1 cellular context compared by ENCODE assay signal in genomic region chr2:214808961-214809750, GRCh38.
TF ChIP-seq lines count a peak whose summit lies in the region.

TSS of gene BARD1 (minus strand) at chr2:214809683. CDS start at chr2:214809569, 114 bp downstream.

TF ChIP-seq in HepG2, 621 proteins besides CTCF, POLR2A, EP300 and RAD21 (continued from another document and continues in another):
- no peak for TF ChIP-seq ZBTB44 (CRISPR knock-in tag; IDR thresholded peaks at IDR 0.05)
- TF ChIP-seq TEAD3 (CRISPR knock-in tag; optimal IDR thresholded peaks at IDR 0.05; ENCODE audit: borderline replicate concordance) = no peak
- no peak for TF ChIP-seq MAZ (IDR thresholded peaks at IDR 0.05; ENCODE audit: borderline replicate concordance, low read depth, low read length)
- peak; percentile 21; the same call in 1 of the 2 replicates for TF ChIP-seq MAZ (CRISPR knock-in tag; IDR thresholded peaks at IDR 0.05; ENCODE audit: low read depth)
- TF ChIP-seq TCF7 (IDR thresholded peaks at IDR 0.05; ENCODE audit: low read depth) = no peak
- TF ChIP-seq ZBTB8A (CRISPR knock-in tag; IDR thresholded peaks at IDR 0.05; ENCODE audit: borderline replicate concordance, low read depth) = no peak
- TF ChIP-seq ZNF441 (CRISPR knock-in tag; IDR thresholded peaks at IDR 0.05; ENCODE audit: borderline replicate concordance) = peak; percentile 76; the same call in 1 of the 2 replicates
- peak; percentile 80 for TF ChIP-seq PRDM15 (CRISPR knock-in tag; IDR thresholded peaks at IDR 0.05)
- peak; percentile 39; the same call in 1 of the 2 replicates for TF ChIP-seq DR1 (CRISPR knock-in tag; IDR thresholded peaks at IDR 0.05)
- TF ChIP-seq E2F1 (CRISPR knock-in tag; IDR thresholded peaks at IDR 0.05) = peak; percentile 74
- TF ChIP-seq AKNA (CRISPR knock-in tag; IDR thresholded peaks at IDR 0.05; ENCODE audit: borderline replicate concordance) = peak; percentile 77
- TF ChIP-seq TBP (CRISPR knock-in tag; IDR thresholded peaks at IDR 0.05) = no peak
- no peak for TF ChIP-seq ZC3H4 (CRISPR knock-in tag; IDR thresholded peaks at IDR 0.05; ENCODE audit: borderline replicate concordance)
- TF ChIP-seq CENPT (CRISPR knock-in tag; IDR thresholded peaks at IDR 0.05; ENCODE audit: low read depth) = peak; percentile 85; the same call in 1 of the 2 replicates
- TF ChIP-seq ZNF282 (IDR thresholded peaks at IDR 0.05; ENCODE audit: partially characterized antibody) = no peak
- no peak for TF ChIP-seq ZMYM2 (CRISPR knock-in tag; IDR thresholded peaks at IDR 0.05)
- no peak for TF ChIP-seq EEA1 (CRISPR knock-in tag; IDR thresholded peaks at IDR 0.05; ENCODE audit: borderline replicate concordance)
- peak; percentile 56; the same call in 1 of the 2 replicates for TF ChIP-seq ZBTB43 (CRISPR knock-in tag; conservative IDR thresholded peaks at IDR 0.05)
- no peak for TF ChIP-seq JUN (CRISPR knock-in tag; IDR thresholded peaks at IDR 0.05)
- TF ChIP-seq ZBTB14 (CRISPR knock-in tag; IDR thresholded peaks at IDR 0.05) = peak; percentile 40
- 0 out of 2 replicates have a peak, but pooled peaks have one; percentile 15 for TF ChIP-seq POGK (CRISPR knock-in tag; conservative IDR thresholded peaks at IDR 0.05)
- no peak for TF ChIP-seq NR2F1 (CRISPR knock-in tag; IDR thresholded peaks at IDR 0.05)
- TF ChIP-seq GMEB1 (CRISPR knock-in tag; IDR thresholded peaks at IDR 0.05; ENCODE audit: borderline replicate concordance) = peak; percentile 75; the same call in 1 of the 2 replicates
- TF ChIP-seq ZNF761 (CRISPR knock-in tag; conservative IDR thresholded peaks at IDR 0.05) = no peak; the same call in 1 of the 2 replicates
- TF ChIP-seq ZNF639 (CRISPR knock-in tag; conservative IDR thresholded peaks at IDR 0.05) = no peak
- peak; percentile 27; the same call in 1 of the 2 replicates for TF ChIP-seq ZSCAN29 (CRISPR knock-in tag; conservative IDR thresholded peaks at IDR 0.05)
- TF ChIP-seq EED (CRISPR knock-in tag; IDR thresholded peaks at IDR 0.05) = peak; percentile 71
- TF ChIP-seq ZNF33A (CRISPR knock-in tag; IDR thresholded peaks at IDR 0.05; ENCODE audit: borderline replicate concordance) = no peak
- TF ChIP-seq ZHX1 (CRISPR knock-in tag; IDR thresholded peaks at IDR 0.05; ENCODE audit: low read depth) = peak; percentile 43; the same call in 1 of the 2 replicates
- TF ChIP-seq ZNF558 (CRISPR knock-in tag; IDR thresholded peaks at IDR 0.05; ENCODE audit: borderline replicate concordance) = peak; percentile 89; the same call in 1 of the 2 replicates
- TF ChIP-seq MEF2D (CRISPR knock-in tag; IDR thresholded peaks at IDR 0.05) = peak; percentile 85
- peak; percentile 88; the same call in 1 of the 2 replicates for TF ChIP-seq ZNF260 (CRISPR knock-in tag; IDR thresholded peaks at IDR 0.05; ENCODE audit: borderline replicate concordance, low read depth)
- TF ChIP-seq MBNL3 (CRISPR knock-in tag; conservative IDR thresholded peaks at IDR 0.05) = no peak
- TF ChIP-seq MEIS1 (CRISPR knock-in tag; IDR thresholded peaks at IDR 0.05; ENCODE audit: borderline replicate concordance) = no peak
- TF ChIP-seq ZFP1 (CRISPR knock-in tag; IDR thresholded peaks at IDR 0.05) = no peak
